In genomic region chr14:74635831-74636230, GRCh38 we compare ENCODE assay signal across 1 cellular context.
TF ChIP-seq lines count a peak whose summit lies in the region.

No MANE protein-coding gene starts in this region.

TF ChIP-seq in SK-N-SH, 30 proteins besides CTCF, POLR2A, EP300 and RAD21 (continued from another document):
- TF ChIP-seq REST (IDR thresholded peaks at IDR 0.05; ENCODE audit: low read depth, low read length) (no peak), EZH2phosphoT487 (IDR thresholded peaks at IDR 0.05; ENCODE audit: borderline replicate concordance, low read depth) (no peak), NFIC (IDR thresholded peaks at IDR 0.05; ENCODE audit: borderline replicate concordance) (no peak), NRF1 (IDR thresholded peaks at IDR 0.05; ENCODE audit: low read depth, low read length) (no peak), RCOR1 (IDR thresholded peaks at IDR 0.05; ENCODE audit: low read length) (no peak), MAX (IDR thresholded peaks at IDR 0.05; ENCODE audit: low read depth) (no peak), POLR2AphosphoS5 (IDR thresholded peaks at IDR 0.05; ENCODE audit: low read depth, low read length) (no peak), JUND (IDR thresholded peaks at IDR 0.05) (no peak), MEF2A (IDR thresholded peaks at IDR 0.05; ENCODE audit: borderline replicate concordance, low read depth) (no peak), CHD2 (IDR thresholded peaks at IDR 0.05; ENCODE audit: low read length, partially characterized antibody) (no peak), RFX5 (IDR thresholded peaks at IDR 0.05; ENCODE audit: low read length) (no peak)
